Comparison of ENCODE assay signal across 8 cellular contexts in genomic region chr1:153697191-153697872, GRCh38. TPM values are rescaled to one million over a fixed set of nuclear protein-coding genes. Genes with fewer than 3 reads are reported as not detected.
A peak's percentile ranks its signal among the peaks of the same experiment; 100 is the strongest.
DNase-seq lines count a peak whose midpoint lies in the region; ATAC-seq and TF ChIP-seq lines count a peak whose summit lies in the region.
"Had no signal": no experiment of that assay in that cellular context is flagged by ENCODE, and none has a peak within 500 bp of the region (broad histone marks: within the 10 kb centered on the region; RNA-seq: fewer than 3 reads in every experiment).

No MANE protein-coding gene starts in this region.

- peak; percentile 43 for DNase-seq in NB4 (ENCODE audit: low read depth)
- DNase-seq in endothelial cell (ENCODE audit: low spot score), result peak; percentile 24
- peak; percentile 72 for DNase-seq in upper lobe of right lung
- DNase-seq in NCI-H524 treated with DMSO at 0.1 percent for 48 hours (lab: John Stamatoyannopoulos, UW), result no peak
- DNase-seq in naive thymus-derived CD4-positive, alpha-beta T cell, result no peak
- DNase-seq in stimulated activated CD8-positive, alpha-beta memory T cell treated with anti-CD3 and anti-CD28 coated beads, Interleukin-4, amount 100 ng/mL, for 48 hours, result no peak
- DNase-seq: NCI-H82 had no signal

- H3K4me1 ChIP-seq in mesodermal cell (ENCODE audit: control insufficient read depth, insufficient read depth, low read length, poor library complexity, severe bottlenecking), result peaks cover 27% of the 10 kb centered on the region
- peaks cover 16% of the 10 kb centered on the region for H3K4me1 ChIP-seq in upper lobe of right lung
- H3K4me1 ChIP-seq in naive thymus-derived CD4-positive, alpha-beta T cell (ENCODE audit: control insufficient read depth in 2 of 2, insufficient read depth in 2 of 2, low read length in 2 of 2), result no peaks in the 10 kb centered on the region

- H3K36me3 ChIP-seq in mesodermal cell (ENCODE audit: control insufficient read depth, insufficient read depth, low read length) (no peaks in the 10 kb centered on the region), upper lobe of right lung (no peaks in the 10 kb centered on the region)
- H3K36me3 ChIP-seq in naive thymus-derived CD4-positive, alpha-beta T cell (ENCODE audit: control insufficient read depth in 2 of 3, insufficient read depth in 3 of 3, low read length in 3 of 3), result no peaks in the 10 kb centered on the region

- CTCF ChIA-PET in naive thymus-derived CD4-positive, alpha-beta T cell (lab: Charles Lee), result no interaction called here

- H3K27ac Mint-ChIP-seq in endothelial cell (ENCODE audit: unreplicated experiment), result peak overlapping the region; percentile 99
- H3K27ac Mint-ChIP-seq in naive thymus-derived CD4-positive, alpha-beta T cell, result peak overlapping the region in 2 of 9 donors; percentile 46 to 53

- peak; percentile 66 for ATAC-seq in upper lobe of right lung
- ATAC-seq in naive thymus-derived CD4-positive, alpha-beta T cell, result no peak

- peaks cover 2% of the 10 kb centered on the region for H3K27me3 Mint-ChIP-seq in endothelial cell (ENCODE audit: unreplicated experiment)
- no peaks in the 10 kb centered on the region for H3K27me3 Mint-ChIP-seq in naive thymus-derived CD4-positive, alpha-beta T cell

- TF ChIP-seq CTCF in NB4 (IDR thresholded peaks at IDR 0.05; ENCODE audit: low read depth, low read length), result no peak
- TF ChIP-seq CTCF in endothelial cell (IDR thresholded peaks at IDR 0.05; ENCODE audit: unreplicated experiment), result no peak
- TF ChIP-seq CTCF in upper lobe of right lung (IDR thresholded peaks at IDR 0.05), result no peak

- POLR2A ChIA-PET in naive thymus-derived CD4-positive, alpha-beta T cell (lab: Charles Lee), result no interaction called here

- no peaks in the 10 kb centered on the region for H3K9me3 Mint-ChIP-seq in endothelial cell (ENCODE audit: unreplicated experiment)
- H3K9me3 Mint-ChIP-seq in naive thymus-derived CD4-positive, alpha-beta T cell, result no peaks in the 10 kb centered on the region

- no peak overlapping the region for H3K4me3 ChIP-seq in NB4 (ENCODE audit: low read depth, low read length)
- no peak overlapping the region for H3K4me3 ChIP-seq in mesodermal cell (ENCODE audit: extremely low read depth, insufficient read depth, low read length, poor library complexity, severe bottlenecking)
- no peak overlapping the region for H3K4me3 ChIP-seq in upper lobe of right lung
- no peak overlapping the region for H3K4me3 ChIP-seq in naive thymus-derived CD4-positive, alpha-beta T cell (ENCODE audit: low read length)

- H3K4me1 Mint-ChIP-seq in endothelial cell (ENCODE audit: unreplicated experiment), result peaks cover 18% of the 10 kb centered on the region
- peaks cover 0 to 3% (median 0%) of the 10 kb centered on the region in 7 donors for H3K4me1 Mint-ChIP-seq in naive thymus-derived CD4-positive, alpha-beta T cell

- H3K9me3 ChIP-seq in mesodermal cell (ENCODE audit: control insufficient read depth, low read length), result no peaks in the 10 kb centered on the region
- no peaks in the 10 kb centered on the region for H3K9me3 ChIP-seq in upper lobe of right lung
- H3K9me3 ChIP-seq in naive thymus-derived CD4-positive, alpha-beta T cell (ENCODE audit: control insufficient read depth in 2 of 3, low read length in 3 of 3), result no peaks in the 10 kb centered on the region

- H3K27me3 ChIP-seq in upper lobe of right lung, result no peaks in the 10 kb centered on the region
- H3K27me3 ChIP-seq in naive thymus-derived CD4-positive, alpha-beta T cell (ENCODE audit: control insufficient read depth in 2 of 2, insufficient read depth in 2 of 2, low read length in 2 of 2), result no peaks in the 10 kb centered on the region

- 36 to 46% methylated on average over 6 to 10 of the region's 11 CpGs for whole genome bisulfite sequencing in mesodermal cell (ENCODE audit: insufficient coverage in 2 of 2), 2 experiments

- H3K27ac ChIP-seq in mesodermal cell (ENCODE audit: low read depth, low read length, severe bottlenecking) (peak overlapping the region; percentile 93), upper lobe of right lung (peak overlapping the region; percentile 84)
- no peak overlapping the region for H3K27ac ChIP-seq in naive thymus-derived CD4-positive, alpha-beta T cell (ENCODE audit: low read depth, low read length)

- no peaks in the 10 kb centered on the region for H3K36me3 Mint-ChIP-seq in endothelial cell (ENCODE audit: low read depth, unreplicated experiment)
- no peaks in the 10 kb centered on the region for H3K36me3 Mint-ChIP-seq in naive thymus-derived CD4-positive, alpha-beta T cell

- no peak for TF ChIP-seq POLR2A in NB4 (IDR thresholded peaks at IDR 0.05; ENCODE audit: extremely low read depth, insufficient read length)

- intact Hi-C loops in upper lobe of right lung (cut with DNase I), result no loop called here
- intact Hi-C loops in naive thymus-derived CD4-positive, alpha-beta T cell (cut with micrococcal nuclease), result no loop called here

- H3K4me3 Mint-ChIP-seq in endothelial cell (ENCODE audit: unreplicated experiment), result peak overlapping the region; percentile 34
- peak overlapping the region in 3 of 10 donors; percentile 33 to 55 (median 52) for H3K4me3 Mint-ChIP-seq in naive thymus-derived CD4-positive, alpha-beta T cell

RNA-seq across cellular contexts. Expression of gene NPR1, which starts 18.8 kb away (rescaled TPM):
- 57.1 TPM for total RNA-seq in endothelial cell (ENCODE audit: unreplicated experiment)
- 7.4 TPM for polyA plus RNA-seq in mesodermal cell (2013, experiment 1 of 2)
- 5.7 TPM for polyA plus RNA-seq in mesodermal cell (2013, experiment 2 of 2)
- total RNA-seq in upper lobe of right lung, result 69.4 TPM
- total RNA-seq in naive thymus-derived CD4-positive, alpha-beta T cell, result not detected
- not detected for polyA plus RNA-seq in naive thymus-derived CD4-positive, alpha-beta T cell

RNA-seq across cellular contexts. Expression of gene ILF2, which starts 26.5 kb away (rescaled TPM):
- total RNA-seq in endothelial cell (ENCODE audit: unreplicated experiment) (216 TPM), upper lobe of right lung (86.1 TPM)
- polyA plus RNA-seq in mesodermal cell (2013, experiment 1 of 2), result 369 TPM
- polyA plus RNA-seq in mesodermal cell (2013, experiment 2 of 2), result 367 TPM
- total RNA-seq in naive thymus-derived CD4-positive, alpha-beta T cell, result 100 to 1,000 TPM in 3 of 5 experiments, 10 to 100 TPM in 2; 83.6 to 177 (median 113) TPM
- 100 to 1,000 TPM; 147 to 166 TPM for polyA plus RNA-seq in naive thymus-derived CD4-positive, alpha-beta T cell

RNA-seq across cellular contexts. Expression of gene INTS3, which starts 30.5 kb away (rescaled TPM):
- total RNA-seq in endothelial cell (ENCODE audit: unreplicated experiment), result 69.4 TPM
- polyA plus RNA-seq in mesodermal cell (2013, experiment 1 of 2), result 56.7 TPM
- 50.1 TPM for polyA plus RNA-seq in mesodermal cell (2013, experiment 2 of 2)
- 72.3 TPM for total RNA-seq in upper lobe of right lung
- total RNA-seq in naive thymus-derived CD4-positive, alpha-beta T cell, result 10 to 100 TPM; 43.6 to 68.1 (median 56.8) TPM
- 10 to 100 TPM in 1 of 2 donors, 1 to 10 TPM in 1; 9.5 to 14.1 TPM for polyA plus RNA-seq in naive thymus-derived CD4-positive, alpha-beta T cell

RNA-seq across cellular contexts. Expression of gene SNAPIN, which starts 38.8 kb away (rescaled TPM):
- total RNA-seq in endothelial cell (ENCODE audit: unreplicated experiment), result 23.6 TPM
- 33.3 TPM for polyA plus RNA-seq in mesodermal cell (2013, experiment 1 of 2)
- 32.8 TPM for polyA plus RNA-seq in mesodermal cell (2013, experiment 2 of 2)
- total RNA-seq in upper lobe of right lung, result 32.7 TPM
- 10 to 100 TPM; 10.2 to 43.5 (median 29.8) TPM for total RNA-seq in naive thymus-derived CD4-positive, alpha-beta T cell
- polyA plus RNA-seq in naive thymus-derived CD4-positive, alpha-beta T cell, result 10 to 100 TPM; 77.3 to 84.5 TPM

Comparison
In these comparisons a context has a peak if more than half of its experiments do, and no peak if none do; other contexts are left out.
1. DNase-seq: peak in NB4 (single experiment), endothelial cell (single experiment) and upper lobe of right lung (single experiment); none in NCI-H524 treated with DMSO at 0.1 percent for 48 hours (single experiment), naive thymus-derived CD4-positive, alpha-beta T cell (0 of 9) and stimulated activated CD8-positive, alpha-beta memory T cell treated with anti-CD3 and anti-CD28 coated beads, Interleukin-4, amount 100 ng/mL, for 48 hours (single experiment).
2. RNA of gene NPR1, which starts 18.8 kb away (total RNA-seq): 69.4 TPM in upper lobe of right lung (single experiment) and 57.1 TPM in endothelial cell (single experiment); not detected in naive thymus-derived CD4-positive, alpha-beta T cell; every median in the first group is over 10 times any median in the second.